25 cellular contexts compared by ENCODE assay signal in the genomic region with DNA sequence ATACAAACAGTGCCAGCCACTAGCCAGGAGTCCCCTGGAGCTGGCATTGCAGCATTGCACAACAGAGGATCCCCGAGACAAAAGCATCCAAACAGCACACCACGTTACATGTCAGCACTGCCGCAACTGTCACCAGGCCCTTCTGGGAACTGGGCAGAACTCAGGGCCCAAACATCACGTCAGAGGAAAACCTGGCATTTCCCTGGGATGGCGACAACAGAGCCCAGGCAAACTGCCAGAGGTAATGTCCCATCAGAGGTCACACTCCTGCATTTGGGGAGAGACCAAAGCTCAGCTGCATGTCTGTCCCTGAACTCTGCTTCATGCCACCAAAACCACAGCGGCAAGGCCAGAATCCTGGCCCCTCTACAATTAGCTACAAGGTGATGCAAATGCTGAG. TPM values are rescaled to one million over a fixed set of nuclear protein-coding genes. Genes with fewer than 3 reads are reported as not detected.
DNase-seq lines count a peak whose midpoint lies in the region; ATAC-seq lines count a peak whose summit lies in the region.
"Had no signal": no experiment of that assay in that cellular context is flagged by ENCODE, and none has a peak within 500 bp of the region (broad histone marks: within the 10 kb centered on the region; RNA-seq: fewer than 3 reads in every experiment).

No MANE protein-coding gene starts in this region.

- ATAC-seq in Right ventricle myocardium inferior (peak; percentile 95), right cardiac atrium (peak; percentile 68 to 78), GM19035 (IDR thresholded peaks at IDR 0.05; ENCODE audit: unreplicated experiment) (no peak)
- ATAC-seq: CD8-positive, alpha-beta T cell had no signal

- H3K36me3 Mint-ChIP-seq in activated CD4-positive, alpha-beta T cell treated with anti-CD3 and anti-CD28 coated beads, Interleukin-2, amount 10 ng/mL, durations not matched to agents 24 days and 14 days (ENCODE audit: low read depth) = no peaks in the 10 kb centered on the region
- H3K36me3 Mint-ChIP-seq: CD8-positive, alpha-beta T cell had no signal

- 64% methylated on average over 6 of the region's 6 CpGs for WGBS in right cardiac atrium

- no peaks in the 10 kb centered on the region for H3K4me1 Mint-ChIP-seq in activated CD4-positive, alpha-beta T cell treated with anti-CD3 and anti-CD28 coated beads, Interleukin-2, amount 10 ng/mL, durations not matched to agents 24 days and 14 days
- H3K4me1 Mint-ChIP-seq: B cell had no signal

- intact Hi-C loops in Right ventricle myocardium inferior (cut with DNase I) = no loop called here
- intact Hi-C loops in cardiac septum (cut with DNase I) = no loop called here
- intact Hi-C loops in right cardiac atrium (cut with DNase I) = no loop called here
- intact Hi-C loops in activated CD4-positive, alpha-beta T cell treated with anti-CD3 and anti-CD28 coated beads, Interleukin-2, amount 10 ng/mL, durations not matched to agents 24 days and 14 days (cut with micrococcal nuclease) = no loop called here

- H3K4me3 Mint-ChIP-seq in activated CD4-positive, alpha-beta T cell treated with anti-CD3 and anti-CD28 coated beads, Interleukin-2, amount 10 ng/mL, durations not matched to agents 24 days and 14 days = no peak overlapping the region
- H3K4me3 Mint-ChIP-seq: B cell; CD8-positive, alpha-beta T cell had no signal

- H3K4me3 ChIP-seq in right cardiac atrium (ENCODE audit: low read length) = no peak overlapping the region
- H3K4me3 ChIP-seq: MG63, SJCRH30 had no signal

- no peaks in the 10 kb centered on the region for H3K27me3 ChIP-seq in right cardiac atrium (ENCODE audit: control insufficient read depth, insufficient read depth)
- H3K27me3 ChIP-seq: MG63, SJCRH30 had no signal

- H3K27ac Mint-ChIP-seq in activated CD4-positive, alpha-beta T cell treated with anti-CD3 and anti-CD28 coated beads, Interleukin-2, amount 10 ng/mL, durations not matched to agents 24 days and 14 days = no peak overlapping the region
- H3K27ac Mint-ChIP-seq: B cell; CD8-positive, alpha-beta T cell had no signal

- no peaks in the 10 kb centered on the region for H3K9me3 ChIP-seq in right cardiac atrium (ENCODE audit: control insufficient read depth, low read length)
- H3K9me3 ChIP-seq: MG63, SJCRH30 had no signal

- DNase-seq in Right ventricle myocardium inferior (ENCODE audit: missing footprints) (no peak), cardiac septum (ENCODE audit: low spot score) (no peak), right cardiac atrium (peak in 1 of 3 donors; percentile 50), mesenteric fat pad (ENCODE audit: low spot score) (peak; percentile 75), NCI-H82 treated with DMSO at 0.1 percent for 48 hours (lab: John Stamatoyannopoulos, UW; ENCODE audit: unreplicated experiment) (no peak), cortex of kidney (lab: John Stamatoyannopoulos, UW) (no peak)
- no peak for DNase-seq in activated CD4-positive, alpha-beta T cell treated with anti-CD3 and anti-CD28 coated beads, Interleukin-2, amount 10 ng/mL, durations not matched to agents 24 days and 14 days
- DNase-seq: CD8-positive, alpha-beta T cell; DMS 273 treated with DMSO at 0.1 percent for 48 hours; DMS79; EL; GDM1; HCEC 1CT; IMR-90; KG1; MG63; NCI-H1694 treated with DMSO at 0.1 percent for 48 hours; NCI-H2081; NCI-H2227 treated with DMSO at 0.1 percent for 48 hours; NCI-H510A treated with DMSO at 0.1 percent for 48 hours; SJCRH30 had no signal

- no peaks in the 10 kb centered on the region for H3K4me1 ChIP-seq in right cardiac atrium (ENCODE audit: control insufficient read depth, insufficient read depth, low read length)

- H3K27ac ChIP-seq in right cardiac atrium (ENCODE audit: low read length) = no peak overlapping the region
- H3K27ac ChIP-seq: 22Rv1, C4-2B, SJCRH30 had no signal

- no peaks in the 10 kb centered on the region for H3K9me3 Mint-ChIP-seq in activated CD4-positive, alpha-beta T cell treated with anti-CD3 and anti-CD28 coated beads, Interleukin-2, amount 10 ng/mL, durations not matched to agents 24 days and 14 days
- H3K9me3 Mint-ChIP-seq: CD8-positive, alpha-beta T cell had no signal

- H3K27me3 Mint-ChIP-seq in activated CD4-positive, alpha-beta T cell treated with anti-CD3 and anti-CD28 coated beads, Interleukin-2, amount 10 ng/mL, durations not matched to agents 24 days and 14 days = no peaks in the 10 kb centered on the region
- H3K27me3 Mint-ChIP-seq: B cell had no signal

RNA-seq across cellular contexts. Expression of a gene that starts 36.3 kb away (rescaled TPM):
- total RNA-seq in Right ventricle myocardium inferior (13.1 TPM), cardiac septum (7.7 TPM), right cardiac atrium (10 to 100 TPM in 3 of 4 donors, 1 to 10 TPM in 1; 6.7 to 19.5 (median 16.2) TPM), mesenteric fat pad (1.3 TPM)
- 10.9 TPM for polyA plus RNA-seq in right cardiac atrium
- 0.05 TPM in 2 replicates for total RNA-seq in activated CD4-positive, alpha-beta T cell treated with anti-CD3 and anti-CD28 coated beads, Interleukin-2, amount 10 ng/mL, durations not matched to agents 24 days and 14 days
- total RNA-seq: CD8-positive, alpha-beta T cell had no signal
